In genomic region chrX:103343105-103343504, GRCh38 we compare ENCODE assay signal across 8 cellular contexts. TPM values are rescaled to one million over a fixed set of nuclear protein-coding genes. Genes with fewer than 3 reads are reported as not detected.
A peak's percentile ranks its signal among the peaks of the same experiment; 100 is the strongest.
DNase-seq lines count a peak whose midpoint lies in the region; ATAC-seq and TF ChIP-seq lines count a peak whose summit lies in the region.

No MANE protein-coding gene starts in this region.

- no peaks in the 10 kb centered on the region for H3K27me3 ChIP-seq in A673 (replicated peaks; ENCODE audit: insufficient read depth, low read depth, low read length, poor library complexity)

- POLR2A ChIA-PET in A673 (lab: Charles Lee; ENCODE audit: low non-redundant PET), result no interaction called here

- no peak overlapping the region for H3K27ac ChIP-seq in A673 (ENCODE audit: low read depth, low read length, poor library complexity, severe bottlenecking)

- no peak overlapping the region for H3K4me3 ChIP-seq in A673 (ENCODE audit: low read depth, low read length, poor library complexity, severe bottlenecking)
- H3K4me3 ChIP-seq in choroid plexus epithelial cell (ENCODE audit: low read depth, low read length), result no peak overlapping the region
- no peak overlapping the region for H3K4me3 ChIP-seq in mucosa of descending colon

- CTCF ChIA-PET in A673 (lab: Charles Lee), result interaction anchor here (1.0 kb wide), 1 partner anchor 121 kb away, joined by 9 read pairs; no protein-coding TSS in a partner anchor

- intact Hi-C loops in A673 (cut with micrococcal nuclease; ENCODE audit: unreplicated experiment) (loop anchor here (1.0 kb wide), 1 partner anchor 121 kb away; no protein-coding TSS in a partner anchor), mucosa of descending colon (cut with DNase I, micrococcal nuclease) (loop anchor here (5.0 to 10.0 kb wide), 2 partner anchors 119 to 122 kb away; no protein-coding TSS in a partner anchor)

- H3K36me3 ChIP-seq in A673 (ENCODE audit: insufficient read depth, low read length, poor library complexity, severe bottlenecking) (no peaks in the 10 kb centered on the region), mucosa of descending colon (ENCODE audit: low read depth) (no peaks in the 10 kb centered on the region)

- DNase-seq in A673 (ENCODE audit: low spot score), result peak; percentile 48
- peak; percentile 62 for DNase-seq in ELR (ENCODE audit: low read depth)
- peak; percentile 21 for DNase-seq in SW480 (ENCODE audit: low spot score)
- peak; percentile 69 for DNase-seq in choroid plexus epithelial cell (ENCODE audit: low read depth)
- peak in 1 of 3 donors; percentile 70 for DNase-seq in mucosa of descending colon

- TF ChIP-seq CTCF in A673 (conservative IDR thresholded peaks at IDR 0.05; ENCODE audit: low read depth, low read length) (peak; percentile 81), choroid plexus epithelial cell (conservative IDR thresholded peaks at IDR 0.05; ENCODE audit: low read depth, low read length) (peak; percentile 72), mucosa of descending colon (IDR thresholded peaks at IDR 0.05) (peak; percentile 31)

- ATAC-seq in HG03378 (IDR thresholded peaks at IDR 0.05; ENCODE audit: unreplicated experiment) (peak; percentile 75), mucosa of descending colon (peak; percentile 54), GM21619 (IDR thresholded peaks at IDR 0.05; ENCODE audit: unreplicated experiment) (no peak), GM19455 (IDR thresholded peaks at IDR 0.05; ENCODE audit: unreplicated experiment) (no peak)

- H3K4me1 ChIP-seq in A673 (ENCODE audit: insufficient read depth, low read length, poor library complexity, severe bottlenecking), result no peaks in the 10 kb centered on the region
- no peaks in the 10 kb centered on the region for H3K4me1 ChIP-seq in mucosa of descending colon (ENCODE audit: low read depth)

- no TSS peak for BruUV-seq in A673 (replicated peaks; lab: Mats Ljungman, UMichigan)

- no peaks in the 10 kb centered on the region for H3K9me3 ChIP-seq in A673 (ENCODE audit: low read depth, low read length, poor library complexity, severe bottlenecking)
- no peaks in the 10 kb centered on the region for H3K9me3 ChIP-seq in mucosa of descending colon

RNA-seq across cellular contexts. Expression of gene TCEAL7, which starts 13.1 kb away (rescaled TPM):
- total RNA-seq in A673 (2021), result not detected in 2 replicates
- 10 to 100 TPM in 1 of 3 donors, 1 to 10 TPM in 1, under 1 TPM in 1; 0.61 to 12.1 (median 2.2) TPM for total RNA-seq in mucosa of descending colon

RNA-seq across cellular contexts. Expression of gene TCEAL9, which starts 13.2 kb away (rescaled TPM):
- total RNA-seq in A673 (2021) (48.6 and 49.7 TPM in 2 replicates), mucosa of descending colon (10 to 100 TPM; 20.9 to 29.6 (median 27.3) TPM)

RNA-seq across cellular contexts. Expression of gene BEX2, which starts 32.3 kb away (rescaled TPM):
- 49.4 and 51.4 TPM in 2 replicates for total RNA-seq in A673 (2021)
- 1 to 10 TPM; 4.6 to 5.5 (median 4.9) TPM for total RNA-seq in mucosa of descending colon

RNA-seq across cellular contexts. Expression of gene BEX3, which starts 33.2 kb away (rescaled TPM):
- total RNA-seq in A673 (2021), result 254 and 297 TPM in 2 replicates
- 10 to 100 TPM; 21.5 to 74.1 (median 35.6) TPM for total RNA-seq in mucosa of descending colon

Comparison
In these comparisons a context has a peak if more than half of its experiments do, and no peak if none do; other contexts are left out.
1. CTCF ChIP-seq: peak in every context shown above with its lines; median percentile 81 in A673; 72 in choroid plexus epithelial cell; 31 in mucosa of descending colon.
2. ATAC-seq: peak in HG03378 (single experiment) and mucosa of descending colon (single experiment); none in GM21619 (single experiment) and GM19455 (single experiment).